In the genomic region with DNA sequence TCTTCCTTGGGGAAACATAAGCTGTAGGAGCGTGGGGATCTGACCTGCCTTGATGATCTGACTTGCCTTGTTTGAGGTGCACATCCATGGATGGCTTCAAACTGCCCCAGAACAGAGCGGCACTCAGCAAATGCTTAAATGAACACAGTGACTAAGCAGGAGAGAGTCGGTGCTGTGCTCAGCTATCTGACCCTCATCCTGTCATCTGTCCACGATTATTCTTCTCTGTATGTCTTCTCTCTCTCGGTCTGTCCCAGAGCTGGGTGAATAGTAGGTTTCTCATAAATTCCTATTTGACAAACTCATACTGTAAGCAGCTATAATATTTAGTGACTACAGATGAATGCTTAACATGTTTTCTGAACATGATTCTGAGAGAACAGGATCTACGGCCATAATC, we compare ENCODE assay signal across 14 cellular contexts. TPM values are rescaled to one million over a fixed set of nuclear protein-coding genes. Genes with fewer than 3 reads are reported as not detected.
A peak's percentile ranks its signal among the peaks of the same experiment; 100 is the strongest.
DNase-seq lines count a peak whose midpoint lies in the region; ATAC-seq and TF ChIP-seq lines count a peak whose summit lies in the region.
"Had no signal": no experiment of that assay in that cellular context is flagged by ENCODE, and none has a peak within 500 bp of the region (broad histone marks: within the 10 kb centered on the region; RNA-seq: fewer than 3 reads in every experiment).

No MANE protein-coding gene starts in this region.

- H3K4me3 ChIP-seq in DND-41 (ENCODE audit: low read depth in 1 of 2, low read length in 2 of 2) (no peak overlapping the region), OCI-LY7 (ENCODE audit: low read depth, low read length, poor library complexity, severe bottlenecking) (no peak overlapping the region), osteoblast (ENCODE audit: insufficient read depth, low read length) (peak overlapping the region; percentile 24), left ventricle myocardium inferior (no peak overlapping the region)

- H3K4me3 Mint-ChIP-seq in chondrocyte (ENCODE audit: unreplicated experiment), result peak overlapping the region; percentile 44
- H3K4me3 Mint-ChIP-seq: activated T-cell treated with anti-CD3 and anti-CD28 coated beads, Interleukin-2, amount 50 U/mL, for 24 hours had no signal

- H3K27ac ChIP-seq in DND-41 (ENCODE audit: low read length) (peak overlapping the region; percentile 89), OCI-LY7 (ENCODE audit: low read depth, low read length, poor library complexity, severe bottlenecking) (no peak overlapping the region), osteoblast (ENCODE audit: low read depth, low read length) (peak overlapping the region; percentile 82), left ventricle myocardium inferior (replicated peaks) (no peak overlapping the region)

- POLR2A ChIA-PET in OCI-LY7 (lab: Charles Lee), result interaction anchor here (0.6 to 9.5 kb wide), 4 partner anchors 12 to 81 kb away, joined by 3 to 72 read pairs (median 6); no protein-coding TSS in a partner anchor

- CTCF ChIA-PET in OCI-LY7 (lab: Charles Lee; ENCODE audit: unreplicated experiment), result interaction anchor here (2.2 kb wide), 1 partner anchor 11 kb away, joined by 5 read pairs; no protein-coding TSS in a partner anchor

- H4K20me1 ChIP-seq in DND-41 (ENCODE audit: insufficient read depth, low read length) (no peaks in the 10 kb centered on the region), OCI-LY7 (ENCODE audit: insufficient read depth, low read length) (no peaks in the 10 kb centered on the region), osteoblast (ENCODE audit: insufficient read depth, low read length) (peaks cover 5% of the 10 kb centered on the region)

- no peak overlapping the region for H3K4me2 ChIP-seq in DND-41 (ENCODE audit: insufficient read depth, low read length)
- peak overlapping the region; percentile 14; the same call in 1 of the 2 replicates for H3K4me2 ChIP-seq in OCI-LY7 (ENCODE audit: low read length)
- H3K4me2 ChIP-seq in osteoblast (ENCODE audit: insufficient read depth, low read length), result peak overlapping the region; percentile 61

- H3K9me2 ChIP-seq in OCI-LY7 (ENCODE audit: insufficient read depth, low read length), result no peaks in the 10 kb centered on the region

- TF ChIP-seq CTCF in DND-41 (IDR thresholded peaks at IDR 0.05; ENCODE audit: borderline replicate concordance, extremely low read depth, low read length, poor library complexity, severe bottlenecking) (no peak), OCI-LY7 (conservative IDR thresholded peaks at IDR 0.05; ENCODE audit: low read length) (no peak), chondrocyte (IDR thresholded peaks at IDR 0.05) (no peak), osteoblast (IDR thresholded peaks at IDR 0.05; ENCODE audit: extremely low read depth, low read depth, low read length) (no peak), left ventricle myocardium inferior (IDR thresholded peaks at IDR 0.05; ENCODE audit: borderline replicate concordance) (no peak)

- H3K36me3 Mint-ChIP-seq in chondrocyte (ENCODE audit: low read depth), result peaks cover 7% of the 10 kb centered on the region

- peak overlapping the region; percentile 95 for H3K27ac Mint-ChIP-seq in chondrocyte (ENCODE audit: unreplicated experiment)
- H3K27ac Mint-ChIP-seq: activated T-cell treated with anti-CD3 and anti-CD28 coated beads, Interleukin-2, amount 50 U/mL, for 24 hours; CD8-positive, alpha-beta memory T cell had no signal

- H2AFZ ChIP-seq in DND-41 (ENCODE audit: low read depth, low read length) (no peak overlapping the region), OCI-LY7 (ENCODE audit: low read length) (no peak overlapping the region), osteoblast (ENCODE audit: low read length) (no peak overlapping the region)

- H3K9me3 Mint-ChIP-seq in chondrocyte (ENCODE audit: low read depth), result no peaks in the 10 kb centered on the region
- H3K9me3 Mint-ChIP-seq: activated T-cell treated with anti-CD3 and anti-CD28 coated beads, Interleukin-2, amount 50 U/mL, for 24 hours; CD8-positive, alpha-beta memory T cell had no signal

- ATAC-seq in DND-41 (ENCODE audit: insufficient read depth, low read depth) (no peak), GM18873 (IDR thresholded peaks at IDR 0.05; ENCODE audit: low FRiP score, unreplicated experiment) (no peak)
- ATAC-seq: Right ventricle myocardium inferior; stimulated activated naive CD8-positive, alpha-beta T cell treated with anti-CD3 and anti-CD28 coated beads, Interleukin-15, Interleukin-2, amounts not matched to agents 100 U/mL and 50 U/mL, for 24 hours had no signal

- H3K9me3 ChIP-seq in DND-41 (ENCODE audit: insufficient read depth, low read length, severe bottlenecking) (no peaks in the 10 kb centered on the region), OCI-LY7 (ENCODE audit: low read length) (no peaks in the 10 kb centered on the region), osteoblast (ENCODE audit: low read depth, low read length) (no peaks in the 10 kb centered on the region), left ventricle myocardium inferior (replicated peaks) (no peaks in the 10 kb centered on the region)

- H3K27me3 ChIP-seq in DND-41 (ENCODE audit: insufficient read depth, low read length, poor library complexity) (no peaks in the 10 kb centered on the region), osteoblast (ENCODE audit: insufficient read depth, low read length) (no peaks in the 10 kb centered on the region), left ventricle myocardium inferior (ENCODE audit: low read depth) (no peaks in the 10 kb centered on the region)

- H3K79me2 ChIP-seq in DND-41 (ENCODE audit: insufficient read depth, low read length) (peaks cover 41% of the 10 kb centered on the region), OCI-LY7 (ENCODE audit: insufficient read depth, low read depth, low read length) (peaks cover 48% of the 10 kb centered on the region), osteoblast (ENCODE audit: insufficient read depth, low read length) (peaks cover 93% of the 10 kb centered on the region)

- no peaks in the 10 kb centered on the region for H3K27me3 Mint-ChIP-seq in chondrocyte (ENCODE audit: low read depth)
- H3K27me3 Mint-ChIP-seq: activated T-cell treated with anti-CD3 and anti-CD28 coated beads, Interleukin-2, amount 50 U/mL, for 24 hours had no signal

- H3K9ac ChIP-seq in DND-41 (ENCODE audit: low read depth, low read length), result no peak overlapping the region

- H3K36me3 ChIP-seq in DND-41 (ENCODE audit: insufficient read depth, low read length) (no peaks in the 10 kb centered on the region), OCI-LY7 (ENCODE audit: insufficient read depth, low read length) (peaks cover 12% of the 10 kb centered on the region), osteoblast (ENCODE audit: insufficient read depth, low read length) (peaks cover 57% of the 10 kb centered on the region), left ventricle myocardium inferior (peaks cover 10% of the 10 kb centered on the region)

- no TSS peak for BruUV-seq in OCI-LY7 (replicated peaks; lab: Mats Ljungman, UMichigan)

- peaks cover 65% of the 10 kb centered on the region for H3K4me1 ChIP-seq in DND-41 (ENCODE audit: insufficient read depth, low read length)
- H3K4me1 ChIP-seq in OCI-LY7 (ENCODE audit: insufficient read depth, low read length, poor library complexity, severe bottlenecking), result peaks cover 75% of the 10 kb centered on the region
- peaks cover 87% of the 10 kb centered on the region for H3K4me1 ChIP-seq in osteoblast (ENCODE audit: insufficient read depth, low read length)
- peaks cover 83% of the 10 kb centered on the region for H3K4me1 ChIP-seq in left ventricle myocardium inferior

- DNase-seq in DND-41 (no peak), OCI-LY7 (ENCODE audit: low spot score) (no peak), chondrocyte (ENCODE audit: low spot score) (no peak), osteoblast (ENCODE audit: insufficient read length, low spot score, missing footprints) (no peak), left ventricle myocardium inferior (no peak), MV-4-11 (lab: John Stamatoyannopoulos, UW) (no peak)
- no peak for DNase-seq in activated CD4-positive, alpha-beta T cell treated with anti-CD3 and anti-CD28 coated beads, Interleukin-2, amount 50 U/mL, for 48 hours
- DNase-seq: activated T-cell treated with anti-CD3 and anti-CD28 coated beads, Interleukin-2, amount 50 U/mL, for 24 hours; CD8-positive, alpha-beta memory T cell; NCI-H446 treated with DMSO at 0.1 percent for 48 hours; stimulated activated CD4-positive, alpha-beta T cell treated with anti-CD3 and anti-CD28 coated beads, Interleukin-2, amount 100 ng/mL, for 48 hours; stimulated activated naive CD8-positive, alpha-beta T cell treated with anti-CD3 and anti-CD28 coated beads, Interleukin-15, Interleukin-2, amounts not matched to agents 100 U/mL and 50 U/mL, for 24 hours had no signal

- intact Hi-C loops in OCI-LY7 (cut with micrococcal nuclease; ENCODE audit: unreplicated experiment), result no loop called here
- intact Hi-C loops in left ventricle myocardium inferior (cut with micrococcal nuclease), result no loop called here

- H3K4me1 Mint-ChIP-seq in chondrocyte (ENCODE audit: low read depth), result peaks cover 95% of the 10 kb centered on the region

RNA-seq across cellular contexts. Expression of gene TRAM2, which starts 37.3 kb away (rescaled TPM):
- total RNA-seq in OCI-LY7 (2014; rRNA removed; shearing (Covaris generic)), result 16.3 and 19.3 TPM in 2 replicates
- total RNA-seq in OCI-LY7 (2022) (34.9 and 38.2 TPM in 2 replicates), chondrocyte (159 to 178 TPM (median 159 TPM) in 3 replicates), osteoblast (129 and 155 TPM in 2 replicates), left ventricle myocardium inferior (11.0 TPM)

Comparison
In these comparisons a context has a peak if more than half of its experiments do, and no peak if none do; other contexts are left out.
1. H3K27ac ChIP-seq: peak in DND-41 (single experiment) and osteoblast (single experiment); none in OCI-LY7 (single experiment) and left ventricle myocardium inferior (single experiment).